Comparison of ENCODE assay signal across 19 cellular contexts in the genomic region with DNA sequence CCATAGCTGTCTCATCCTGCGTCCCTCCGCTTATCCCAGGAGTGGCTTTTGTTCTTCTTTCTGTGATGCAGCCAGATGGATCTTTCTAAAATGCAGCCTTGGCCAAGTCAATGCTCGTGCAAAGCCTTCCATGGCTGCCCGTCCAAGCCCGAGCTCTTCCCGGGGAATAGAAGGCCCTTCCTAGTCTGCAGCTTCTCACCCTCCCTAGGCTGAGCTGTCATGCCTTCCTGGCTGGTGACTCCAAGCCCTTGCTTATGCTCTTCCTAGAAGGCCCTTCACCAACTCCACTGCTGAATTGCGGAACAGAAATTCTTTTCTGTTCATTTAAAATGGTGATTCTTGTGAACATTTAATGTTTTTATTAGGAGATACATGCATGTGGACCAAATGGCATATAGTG.
DNase-seq lines count a peak whose midpoint lies in the region; ATAC-seq and TF ChIP-seq lines count a peak whose summit lies in the region.
"Had no signal": no experiment of that assay in that cellular context is flagged by ENCODE, and none has a peak within 500 bp of the region (broad histone marks: within the 10 kb centered on the region; RNA-seq: fewer than 3 reads in every experiment).

No MANE protein-coding gene starts in this region.

- H2BK5ac ChIP-seq in IMR-90 (ENCODE audit: low read depth, low read length, poor library complexity, severe bottlenecking) (peak overlapping the region; percentile 90), neuronal stem cell (ENCODE audit: low read length) (no peak overlapping the region)

- H3K36me3 Mint-ChIP-seq in endodermal cell (ENCODE audit: low read depth) = no peaks in the 10 kb centered on the region
- H3K36me3 Mint-ChIP-seq: CD14-positive monocyte had no signal

- no peaks in the 10 kb centered on the region for H4K20me1 ChIP-seq in IMR-90 (ENCODE audit: insufficient read depth, low read length)

- no peak overlapping the region for H3K4me3 Mint-ChIP-seq in endodermal cell
- H3K4me3 Mint-ChIP-seq: CD14-positive monocyte had no signal

- peak; percentile 33 for DNase-seq in AG10803 (ENCODE audit: low read depth)
- DNase-seq in IMR-90 = no peak
- peak; percentile 30 for DNase-seq in endodermal cell
- no peak for DNase-seq in neuronal stem cell (ENCODE audit: low spot score)
- DNase-seq: ACHN, DMS79 treated with DMSO at 0.1 percent for 48 hours, GOT3, KG1, MV-4-11, NCI-H1417, NCI-H187, NCI-H2107, NCI-H510A, NCI-H774, SHP77 had no signal

- H3K9me3 ChIP-seq in IMR-90 (ENCODE audit: control insufficient read depth, insufficient read depth, low read length) (no peaks in the 10 kb centered on the region), endodermal cell (ENCODE audit: control insufficient read depth, low read length) (no peaks in the 10 kb centered on the region), neuronal stem cell (replicated peaks in 1 of 2; ENCODE audit: control insufficient read depth in 2 of 2, insufficient read depth in 1 of 2, low read depth in 1 of 2, low read length in 2 of 2) (no peaks in the 10 kb centered on the region)

- H3K18ac ChIP-seq in IMR-90 (ENCODE audit: low read depth, low read length) (peak overlapping the region; percentile 97), neuronal stem cell (ENCODE audit: low read length) (no peak overlapping the region)

- H3K27me3 Mint-ChIP-seq in endodermal cell (ENCODE audit: insufficient read depth) = no peaks in the 10 kb centered on the region

- intact Hi-C loops in IMR-90 (cut with micrococcal nuclease) = no loop called here

- H2BK120ac ChIP-seq in IMR-90 (ENCODE audit: low read depth, low read length) (peak overlapping the region; percentile 99), neuronal stem cell (ENCODE audit: low read depth, low read length) (no peak overlapping the region)

- H2BK12ac ChIP-seq in neuronal stem cell (ENCODE audit: low read length) = no peak overlapping the region

- no peak overlapping the region; the same call in 1 of the 2 replicates for H3K56ac ChIP-seq in IMR-90 (ENCODE audit: extremely low read depth, insufficient read depth, low read length)

- H2BK20ac ChIP-seq in IMR-90 (ENCODE audit: low read depth, low read length) = peak overlapping the region; percentile 95

- peak overlapping the region; percentile 99 for H2AK5ac ChIP-seq in IMR-90 (ENCODE audit: low read depth, low read length)
- no peak overlapping the region for H2AK5ac ChIP-seq in neuronal stem cell (ENCODE audit: low read depth, low read length)

- H2BK15ac ChIP-seq in IMR-90 (ENCODE audit: low read depth, low read length) (peak overlapping the region; percentile 99; the same call in 2 of the 3 replicates), neuronal stem cell (ENCODE audit: low read length) (no peak overlapping the region)

- H3K27ac Mint-ChIP-seq in endodermal cell = no peak overlapping the region

- peak overlapping the region; percentile 98 for H4K5ac ChIP-seq in IMR-90 (ENCODE audit: low read depth, low read length)

- no TSS peak for BruUV-seq in IMR-90 (replicated peaks; lab: Mats Ljungman, UMichigan)

- H4K91ac ChIP-seq in IMR-90 (ENCODE audit: insufficient read depth, low read depth, low read length) (peak overlapping the region; percentile 98), neuronal stem cell (ENCODE audit: low read depth, low read length, poor library complexity) (no peak overlapping the region)

- TF ChIP-seq RAD21 in IMR-90 (IDR thresholded peaks at IDR 0.05; ENCODE audit: low read length) = no peak

- H3K23ac ChIP-seq in IMR-90 (ENCODE audit: low read depth, low read length) (peak overlapping the region; percentile 75), neuronal stem cell (ENCODE audit: low read depth, low read length, poor library complexity) (peak overlapping the region; percentile 3)

- peaks cover 4% of the 10 kb centered on the region for H3K4me1 Mint-ChIP-seq in endodermal cell

- dilution Hi-C loops in IMR-90 (cut with HindIII; ENCODE audit: low sequenced_read_pairs, unreplicated experiment) = no loop called here

- H4K8ac ChIP-seq in IMR-90 (ENCODE audit: low read depth in 2 of 2, low read length in 2 of 2) = peak overlapping the region; percentile 86 to 98; a peak in 3 of 4 replicates
- no peak overlapping the region for H4K8ac ChIP-seq in neuronal stem cell (ENCODE audit: low read depth, low read length)

- in situ Hi-C loops in IMR-90 (cut with MboI; ENCODE audit: low sequenced_read_pairs) = no loop called here

- H3K79me1 ChIP-seq in IMR-90 (ENCODE audit: low read depth in 1 of 2, low read length in 2 of 2) (peaks cover 0 to 7% of the 10 kb centered on the region in 2 experiments; a peak in 2 of 4 replicates), neuronal stem cell (ENCODE audit: low read depth, low read length) (no peaks in the 10 kb centered on the region)

- no peak overlapping the region for H3K4me2 ChIP-seq in IMR-90 (ENCODE audit: low read depth, low read length)
- no peak overlapping the region for H3K4me2 ChIP-seq in neuronal stem cell (ENCODE audit: insufficient read depth, low read length, poor library complexity, severe bottlenecking)

- H3K14ac ChIP-seq in IMR-90 (replicated peaks; ENCODE audit: low read depth, low read length) (peak overlapping the region; percentile 96; the same call in 1 of the 2 replicates), neuronal stem cell (ENCODE audit: low read length) (no peak overlapping the region)

- POLR2A ChIA-PET in IMR-90 (lab: Charles Lee; ENCODE audit: unreplicated experiment) = no interaction called here

- H3K4me1 ChIP-seq in IMR-90 (ENCODE audit: control insufficient read depth, insufficient read depth, low read length) (peaks cover 25% of the 10 kb centered on the region), endodermal cell (ENCODE audit: control insufficient read depth, insufficient read depth, low read length) (no peaks in the 10 kb centered on the region), neuronal stem cell (ENCODE audit: control insufficient read depth in 2 of 2, insufficient read depth in 1 of 2, low read depth in 1 of 2, low read length in 2 of 2) (peaks cover 11 to 13% of the 10 kb centered on the region in 2 donors)

- CTCF ChIA-PET in IMR-90 (lab: Yijun Ruan, JAX) = interaction anchor here (1.8 kb wide), 1 partner anchor 9 kb away, joined by 5 read pairs; no protein-coding TSS in a partner anchor

- H2AFZ ChIP-seq in IMR-90 (replicated peaks; ENCODE audit: low read length, poor library complexity) (peak overlapping the region; percentile 52), neuronal stem cell (ENCODE audit: low read length) (no peak overlapping the region)

- no peak overlapping the region for H3K4me3 ChIP-seq in AG10803 (ENCODE audit: low read length)
- H3K4me3 ChIP-seq in IMR-90 (ENCODE audit: insufficient read depth, low read depth, low read length) = no peak overlapping the region
- no peak overlapping the region for H3K4me3 ChIP-seq in endodermal cell (ENCODE audit: low read length)
- no peak overlapping the region for H3K4me3 ChIP-seq in neuronal stem cell (ENCODE audit: low read length in 2 of 2)

- no peak overlapping the region for H3K9ac ChIP-seq in IMR-90 (ENCODE audit: low read depth, low read length)
- H3K9ac ChIP-seq in endodermal cell (ENCODE audit: extremely low read depth, low read length, poor library complexity, severe bottlenecking) = no peak overlapping the region
- no peak overlapping the region for H3K9ac ChIP-seq in neuronal stem cell (ENCODE audit: low read depth, low read length, poor library complexity)

- H3K36me3 ChIP-seq in IMR-90 (ENCODE audit: control insufficient read depth, insufficient read depth, low read length) = no peaks in the 10 kb centered on the region
- H3K36me3 ChIP-seq in endodermal cell (ENCODE audit: control insufficient read depth, insufficient read depth, low read length) = no peaks in the 10 kb centered on the region
- no peaks in the 10 kb centered on the region for H3K36me3 ChIP-seq in neuronal stem cell (replicated peaks in 1 of 2; ENCODE audit: control insufficient read depth in 2 of 2, insufficient read depth in 2 of 2, low read length in 2 of 2)

- no peaks in the 10 kb centered on the region for H3K9me3 Mint-ChIP-seq in endodermal cell

- H3K27ac ChIP-seq in IMR-90 (ENCODE audit: insufficient read depth, low read length) = no peak overlapping the region; the same call in 1 of the 2 replicates
- no peak overlapping the region for H3K27ac ChIP-seq in endodermal cell (ENCODE audit: low read depth, low read length)
- H3K27ac ChIP-seq in neuronal stem cell (replicated peaks; ENCODE audit: low read length) = no peak overlapping the region

- no peak for TF ChIP-seq CTCF in AG10803 (conservative IDR thresholded peaks at IDR 0.05; ENCODE audit: low read length)
- TF ChIP-seq CTCF in IMR-90 (conservative IDR thresholded peaks at IDR 0.05; ENCODE audit: low read depth, low read length) = no peak
- TF ChIP-seq CTCF in endodermal cell (conservative IDR thresholded peaks at IDR 0.05) = no peak

- peak overlapping the region; percentile 93 for H2AK9ac ChIP-seq in IMR-90 (replicated peaks; ENCODE audit: low read depth, low read length, poor library complexity)

- H3K27me3 ChIP-seq in IMR-90 (ENCODE audit: control insufficient read depth, insufficient read depth, low read length) (no peaks in the 10 kb centered on the region), endodermal cell (ENCODE audit: control insufficient read depth, insufficient read depth, low read length, poor library complexity, severe bottlenecking) (no peaks in the 10 kb centered on the region), neuronal stem cell (ENCODE audit: control insufficient read depth in 3 of 3, insufficient read depth in 3 of 3, low read depth in 1 of 3, low read length in 3 of 3) (no peaks in the 10 kb centered on the region)

- no peak for ATAC-seq in IMR-90 (ENCODE audit: low read depth)
- no peak for ATAC-seq in GM18867 (IDR thresholded peaks at IDR 0.05; ENCODE audit: unreplicated experiment)
- no peak for ATAC-seq in GM18873 (IDR thresholded peaks at IDR 0.05; ENCODE audit: low FRiP score, unreplicated experiment)
- ATAC-seq in GM19395 (IDR thresholded peaks at IDR 0.05; ENCODE audit: unreplicated experiment) = no peak

- peak overlapping the region; percentile 98 for H3K4ac ChIP-seq in IMR-90 (ENCODE audit: low read depth, low read length)
- no peak overlapping the region for H3K4ac ChIP-seq in neuronal stem cell (ENCODE audit: low read length)

- 100% methylated on average over 1 of the region's 7 CpGs; no CpG with 5 or more reads in 1 of the 2 experiments for WGBS in IMR-90 (ENCODE audit: extremely low coverage in 2 of 2, insufficient read length in 1 of 2), 2 experiments
- 76 to 77% methylated on average over 5 to 7 of the region's 7 CpGs for WGBS in endodermal cell (ENCODE audit: insufficient coverage in 1 of 2, insufficient read length in 1 of 2), 2 experiments
- WGBS in neuronal stem cell (ENCODE audit: extremely low coverage in 2 of 2, insufficient read length in 2 of 2, insufficient replicate concordance in 1 of 2), 2 donors = no CpG with 5 or more reads among the region's 7 CpGs

- no peak for TF ChIP-seq POLR2A in IMR-90 (IDR thresholded peaks at IDR 0.05; ENCODE audit: low read depth, low read length)

- H3K9me1 ChIP-seq in IMR-90 (ENCODE audit: insufficient read depth, low read length) = peaks cover 25% of the 10 kb centered on the region

TF ChIP-seq in IMR-90, 13 proteins besides CTCF, POLR2A, EP300 and RAD21 (continues in another document):
- TF ChIP-seq CEBPB (IDR thresholded peaks at IDR 0.05; ENCODE audit: low read depth, low read length) (no peak), FOS (IDR thresholded peaks at IDR 0.05; ENCODE audit: low read depth, low read length) (no peak), MAFK (IDR thresholded peaks at IDR 0.05; ENCODE audit: low read depth, low read length) (no peak)

Comparison
In these comparisons a context has a peak if more than half of its experiments do, and no peak if none do; other contexts are left out.
1. DNase-seq: peak in AG10803 (single experiment) and endodermal cell (single experiment); none in IMR-90 (single experiment) and neuronal stem cell (single experiment).